In genomic region chr2:170771049-170771937, GRCh38 we compare ENCODE assay signal across 1 cellular context.
TF ChIP-seq lines count a peak whose summit lies in the region.

No MANE protein-coding gene starts in this region.

TF ChIP-seq in HepG2, 621 proteins besides CTCF, POLR2A, EP300 and RAD21 (continued from another document and continues in another):
- TF ChIP-seq, protein P1, sequence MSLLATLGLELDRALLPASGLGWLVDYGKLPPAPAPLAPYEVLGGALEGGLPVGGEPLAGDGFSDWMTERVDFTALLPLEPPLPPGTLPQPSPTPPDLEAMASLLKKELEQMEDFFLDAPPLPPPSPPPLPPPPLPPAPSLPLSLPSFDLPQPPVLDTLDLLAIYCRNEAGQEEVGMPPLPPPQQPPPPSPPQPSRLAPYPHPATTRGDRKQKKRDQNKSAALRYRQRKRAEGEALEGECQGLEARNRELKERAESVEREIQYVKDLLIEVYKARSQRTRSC (CRISPR knock-in tag; IDR thresholded peaks at IDR 0.05; ENCODE audit: low read depth): 0 out of 2 replicates have a peak, but pooled peaks have one; percentile 48
- TF ChIP-seq RXRA (CRISPR knock-in tag; IDR thresholded peaks at IDR 0.05): no peak; the same call in 1 of the 2 replicates
- peak; percentile 54; the same call in 1 of the 2 replicates for TF ChIP-seq ZNF446 (CRISPR knock-in tag; IDR thresholded peaks at IDR 0.05)
- TF ChIP-seq ZNF607 (CRISPR knock-in tag; IDR thresholded peaks at IDR 0.05; ENCODE audit: borderline replicate concordance): peak; percentile 78; the same call in 1 of the 2 replicates
- 0 out of 2 replicates have a peak, but pooled peaks have one; percentile 12 for TF ChIP-seq REPIN1 (CRISPR knock-in tag; IDR thresholded peaks at IDR 0.05; ENCODE audit: borderline replicate concordance, low read depth)
- TF ChIP-seq RBM39 (IDR thresholded peaks at IDR 0.05; ENCODE audit: low read depth, low read length, poor library complexity, severe bottlenecking): peak; percentile 93
- peak; percentile 53; the same call in 1 of the 2 replicates for TF ChIP-seq KDM4B (CRISPR knock-in tag; IDR thresholded peaks at IDR 0.05)
- TF ChIP-seq E2F2 (CRISPR knock-in tag; IDR thresholded peaks at IDR 0.05; ENCODE audit: borderline replicate concordance): peak; percentile 49; the same call in 1 of the 2 replicates
- no peak for TF ChIP-seq NCOA5 (CRISPR knock-in tag; IDR thresholded peaks at IDR 0.05)
- 0 out of 2 replicates have a peak, but pooled peaks have one; percentile 11 for TF ChIP-seq ARID2 (CRISPR knock-in tag; IDR thresholded peaks at IDR 0.05; ENCODE audit: borderline replicate concordance)
- TF ChIP-seq SETDB1 (CRISPR knock-in tag; IDR thresholded peaks at IDR 0.05; ENCODE audit: borderline replicate concordance): no peak
- TF ChIP-seq, protein P2, sequence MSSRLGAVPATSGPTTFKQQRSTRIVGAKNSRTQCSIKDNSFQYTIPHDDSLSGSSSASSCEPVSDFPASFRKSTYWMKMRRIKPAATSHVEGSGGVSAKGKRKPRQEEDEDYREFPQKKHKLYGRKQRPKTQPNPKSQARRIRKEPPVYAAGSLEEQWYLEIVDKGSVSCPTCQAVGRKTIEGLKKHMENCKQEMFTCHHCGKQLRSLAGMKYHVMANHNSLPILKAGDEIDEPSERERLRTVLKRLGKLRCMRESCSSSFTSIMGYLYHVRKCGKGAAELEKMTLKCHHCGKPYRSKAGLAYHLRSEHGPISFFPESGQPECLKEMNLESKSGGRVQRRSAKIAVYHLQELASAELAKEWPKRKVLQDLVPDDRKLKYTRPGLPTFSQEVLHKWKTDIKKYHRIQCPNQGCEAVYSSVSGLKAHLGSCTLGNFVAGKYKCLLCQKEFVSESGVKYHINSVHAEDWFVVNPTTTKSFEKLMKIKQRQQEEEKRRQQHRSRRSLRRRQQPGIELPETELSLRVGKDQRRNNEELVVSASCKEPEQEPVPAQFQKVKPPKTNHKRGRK (CRISPR knock-in tag; IDR thresholded peaks at IDR 0.05): 0 out of 2 replicates have a peak, but pooled peaks have one; percentile 69
- no peak for TF ChIP-seq PAF1 (CRISPR knock-in tag; IDR thresholded peaks at IDR 0.05)
- peak; percentile 64 for TF ChIP-seq HDAC1 (CRISPR knock-in tag; IDR thresholded peaks at IDR 0.05)
- TF ChIP-seq AHR (CRISPR knock-in tag; IDR thresholded peaks at IDR 0.05): no peak; the same call in 1 of the 2 replicates
- TF ChIP-seq, protein P3, sequence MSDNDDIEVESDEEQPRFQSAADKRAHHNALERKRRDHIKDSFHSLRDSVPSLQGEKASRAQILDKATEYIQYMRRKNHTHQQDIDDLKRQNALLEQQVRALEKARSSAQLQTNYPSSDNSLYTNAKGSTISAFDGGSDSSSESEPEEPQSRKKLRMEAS (IDR thresholded peaks at IDR 0.05): peak; percentile 74
- peak; percentile 59; the same call in 1 of the 2 replicates for TF ChIP-seq BCL3 (CRISPR knock-in tag; IDR thresholded peaks at IDR 0.05)
- TF ChIP-seq GATAD1 (CRISPR knock-in tag; IDR thresholded peaks at IDR 0.05): peak; percentile 36; the same call in 1 of the 2 replicates
- TF ChIP-seq MEF2D (CRISPR knock-in tag; IDR thresholded peaks at IDR 0.05): peak; percentile 34; the same call in 1 of the 2 replicates
- peak; percentile 65; the same call in 1 of the 2 replicates for TF ChIP-seq SALL2 (CRISPR knock-in tag; IDR thresholded peaks at IDR 0.05)
- 0 out of 2 replicates have a peak, but pooled peaks have one; percentile 22 for TF ChIP-seq ZNF256 (CRISPR knock-in tag; conservative IDR thresholded peaks at IDR 0.05)
- TF ChIP-seq, protein P4, sequence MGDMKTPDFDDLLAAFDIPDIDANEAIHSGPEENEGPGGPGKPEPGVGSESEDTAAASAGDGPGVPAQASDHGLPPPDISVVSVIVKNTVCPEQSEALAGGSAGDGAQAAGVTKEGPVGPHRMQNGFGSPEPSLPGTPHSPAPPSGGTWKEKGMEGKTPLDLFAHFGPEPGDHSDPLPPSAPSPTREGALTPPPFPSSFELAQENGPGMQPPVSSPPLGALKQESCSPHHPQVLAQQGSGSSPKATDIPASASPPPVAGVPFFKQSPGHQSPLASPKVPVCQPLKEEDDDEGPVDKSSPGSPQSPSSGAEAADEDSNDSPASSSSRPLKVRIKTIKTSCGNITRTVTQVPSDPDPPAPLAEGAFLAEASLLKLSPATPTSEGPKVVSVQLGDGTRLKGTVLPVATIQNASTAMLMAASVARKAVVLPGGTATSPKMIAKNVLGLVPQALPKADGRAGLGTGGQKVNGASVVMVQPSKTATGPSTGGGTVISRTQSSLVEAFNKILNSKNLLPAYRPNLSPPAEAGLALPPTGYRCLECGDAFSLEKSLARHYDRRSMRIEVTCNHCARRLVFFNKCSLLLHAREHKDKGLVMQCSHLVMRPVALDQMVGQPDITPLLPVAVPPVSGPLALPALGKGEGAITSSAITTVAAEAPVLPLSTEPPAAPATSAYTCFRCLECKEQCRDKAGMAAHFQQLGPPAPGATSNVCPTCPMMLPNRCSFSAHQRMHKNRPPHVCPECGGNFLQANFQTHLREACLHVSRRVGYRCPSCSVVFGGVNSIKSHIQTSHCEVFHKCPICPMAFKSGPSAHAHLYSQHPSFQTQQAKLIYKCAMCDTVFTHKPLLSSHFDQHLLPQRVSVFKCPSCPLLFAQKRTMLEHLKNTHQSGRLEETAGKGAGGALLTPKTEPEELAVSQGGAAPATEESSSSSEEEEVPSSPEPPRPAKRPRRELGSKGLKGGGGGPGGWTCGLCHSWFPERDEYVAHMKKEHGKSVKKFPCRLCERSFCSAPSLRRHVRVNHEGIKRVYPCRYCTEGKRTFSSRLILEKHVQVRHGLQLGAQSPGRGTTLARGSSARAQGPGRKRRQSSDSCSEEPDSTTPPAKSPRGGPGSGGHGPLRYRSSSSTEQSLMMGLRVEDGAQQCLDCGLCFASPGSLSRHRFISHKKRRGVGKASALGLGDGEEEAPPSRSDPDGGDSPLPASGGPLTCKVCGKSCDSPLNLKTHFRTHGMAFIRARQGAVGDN (CRISPR knock-in tag; IDR thresholded peaks at IDR 0.05): peak; percentile 84
- TF ChIP-seq, protein P5, sequence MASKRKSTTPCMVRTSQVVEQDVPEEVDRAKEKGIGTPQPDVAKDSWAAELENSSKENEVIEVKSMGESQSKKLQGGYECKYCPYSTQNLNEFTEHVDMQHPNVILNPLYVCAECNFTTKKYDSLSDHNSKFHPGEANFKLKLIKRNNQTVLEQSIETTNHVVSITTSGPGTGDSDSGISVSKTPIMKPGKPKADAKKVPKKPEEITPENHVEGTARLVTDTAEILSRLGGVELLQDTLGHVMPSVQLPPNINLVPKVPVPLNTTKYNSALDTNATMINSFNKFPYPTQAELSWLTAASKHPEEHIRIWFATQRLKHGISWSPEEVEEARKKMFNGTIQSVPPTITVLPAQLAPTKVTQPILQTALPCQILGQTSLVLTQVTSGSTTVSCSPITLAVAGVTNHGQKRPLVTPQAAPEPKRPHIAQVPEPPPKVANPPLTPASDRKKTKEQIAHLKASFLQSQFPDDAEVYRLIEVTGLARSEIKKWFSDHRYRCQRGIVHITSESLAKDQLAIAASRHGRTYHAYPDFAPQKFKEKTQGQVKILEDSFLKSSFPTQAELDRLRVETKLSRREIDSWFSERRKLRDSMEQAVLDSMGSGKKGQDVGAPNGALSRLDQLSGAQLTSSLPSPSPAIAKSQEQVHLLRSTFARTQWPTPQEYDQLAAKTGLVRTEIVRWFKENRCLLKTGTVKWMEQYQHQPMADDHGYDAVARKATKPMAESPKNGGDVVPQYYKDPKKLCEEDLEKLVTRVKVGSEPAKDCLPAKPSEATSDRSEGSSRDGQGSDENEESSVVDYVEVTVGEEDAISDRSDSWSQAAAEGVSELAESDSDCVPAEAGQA (IDR thresholded peaks at IDR 0.05; ENCODE audit: low read depth): no peak
- TF ChIP-seq, protein P5 (CRISPR knock-in tag; IDR thresholded peaks at IDR 0.05; ENCODE audit: borderline replicate concordance): 0 out of 2 replicates have a peak, but pooled peaks have one; percentile 54
- 0 out of 2 replicates have a peak, but pooled peaks have one; percentile 30 for TF ChIP-seq NFATC3 (CRISPR knock-in tag; IDR thresholded peaks at IDR 0.05)
- TF ChIP-seq SMAD1 (CRISPR knock-in tag; IDR thresholded peaks at IDR 0.05; ENCODE audit: borderline replicate concordance, low read depth): peak; percentile 70; the same call in 1 of the 2 replicates
- TF ChIP-seq KAT8 (CRISPR knock-in tag; IDR thresholded peaks at IDR 0.05): 0 out of 2 replicates have a peak, but pooled peaks have one; percentile 18
- TF ChIP-seq MEIS1 (CRISPR knock-in tag; IDR thresholded peaks at IDR 0.05; ENCODE audit: borderline replicate concordance): no peak; the same call in 1 of the 2 replicates
- peak; percentile 59 for TF ChIP-seq SPEN (CRISPR knock-in tag; IDR thresholded peaks at IDR 0.05; ENCODE audit: low read depth)
- TF ChIP-seq ZBTB2 (CRISPR knock-in tag; IDR thresholded peaks at IDR 0.05; ENCODE audit: low read depth): peak; percentile 66; the same call in 1 of the 2 replicates
- 0 out of 2 replicates have a peak, but pooled peaks have one; percentile 62 for TF ChIP-seq ZZZ3 (CRISPR knock-in tag; IDR thresholded peaks at IDR 0.05; ENCODE audit: borderline replicate concordance)
- no peak for TF ChIP-seq NR2C2 (CRISPR knock-in tag; IDR thresholded peaks at IDR 0.05; ENCODE audit: borderline replicate concordance)
- TF ChIP-seq NKX3-1 (CRISPR knock-in tag; IDR thresholded peaks at IDR 0.05): 0 out of 2 replicates have a peak, but pooled peaks have one; percentile 32
- peak; percentile 51; the same call in 1 of the 2 replicates for TF ChIP-seq GABPB1 (CRISPR knock-in tag; IDR thresholded peaks at IDR 0.05)
- peak; percentile 68 for TF ChIP-seq ZNF143 (CRISPR knock-in tag; IDR thresholded peaks at IDR 0.05)
- TF ChIP-seq NCOA1 (CRISPR knock-in tag; IDR thresholded peaks at IDR 0.05): no peak
- TF ChIP-seq ZNF10 (CRISPR knock-in tag; IDR thresholded peaks at IDR 0.05; ENCODE audit: borderline replicate concordance, low read depth): no peak
- TF ChIP-seq ATF7 (IDR thresholded peaks at IDR 0.05): no peak
- TF ChIP-seq ATF7 (CRISPR knock-in tag; IDR thresholded peaks at IDR 0.05): peak; percentile 21; the same call in 1 of the 2 replicates
- TF ChIP-seq CBX2 (IDR thresholded peaks at IDR 0.05; ENCODE audit: low read depth, low read length): peak; percentile 26; the same call in 1 of the 2 replicates
- TF ChIP-seq CBX2 (CRISPR knock-in tag; IDR thresholded peaks at IDR 0.05; ENCODE audit: low read depth): no peak; the same call in 1 of the 2 replicates
- peak; percentile 77; the same call in 1 of the 2 replicates for TF ChIP-seq EZH2 (conservative IDR thresholded peaks at IDR 0.05; ENCODE audit: low read depth, low read length)
